In the genomic region with DNA sequence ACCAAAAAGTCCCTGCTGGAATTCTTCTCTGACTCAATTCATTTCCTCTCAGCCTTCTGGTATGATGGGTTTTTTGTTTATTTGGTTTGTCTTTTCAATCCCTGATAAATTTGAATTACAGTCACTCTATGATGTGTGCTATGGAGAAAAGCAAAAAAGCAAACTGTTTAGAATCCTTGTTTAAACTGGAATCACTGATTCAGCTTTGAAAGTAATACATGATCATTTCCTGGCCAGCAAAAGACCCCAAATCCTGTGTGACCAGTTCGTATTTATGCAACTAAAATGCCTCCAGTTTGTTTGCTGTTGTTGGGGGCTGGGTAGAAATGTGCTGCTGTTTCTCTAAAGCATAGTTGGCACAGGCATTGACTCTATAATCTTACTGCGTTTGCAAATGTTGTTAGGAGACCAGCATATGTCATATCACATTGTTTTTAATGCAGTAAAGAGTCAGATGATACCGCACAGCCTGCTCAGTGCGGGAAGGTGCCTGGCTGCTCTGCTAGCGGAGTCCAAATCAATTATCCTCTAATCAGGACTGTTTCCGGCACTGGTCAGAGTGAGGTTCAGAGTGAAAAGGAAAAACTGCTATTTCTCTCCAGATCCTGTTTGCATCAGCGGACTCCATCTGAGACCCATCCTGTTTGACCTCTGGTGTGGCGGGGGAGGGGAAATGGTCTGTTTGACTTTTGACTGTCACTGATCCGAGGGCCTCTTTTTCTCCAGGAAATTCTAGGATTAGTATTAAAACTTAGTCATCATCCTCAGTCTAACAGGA, we compare ENCODE assay signal across 10 cellular contexts. TPM values are rescaled to one million over a fixed set of nuclear protein-coding genes. Genes with fewer than 3 reads are reported as not detected.
A peak's percentile ranks its signal among the peaks of the same experiment; 100 is the strongest.
DNase-seq lines count a peak whose midpoint lies in the region; ATAC-seq and TF ChIP-seq lines count a peak whose summit lies in the region.
"Had no signal": no experiment of that assay in that cellular context is flagged by ENCODE, and none has a peak within 500 bp of the region (broad histone marks: within the 10 kb centered on the region; RNA-seq: fewer than 3 reads in every experiment).

No MANE protein-coding gene starts in this region.

- no peaks in the 10 kb centered on the region for H3K27me3 ChIP-seq in right atrium auricular region

- intact Hi-C loops in Right ventricle myocardium superior (cut with DNase I), result no loop called here

- no peaks in the 10 kb centered on the region for H3K9me3 ChIP-seq in right atrium auricular region

- peak overlapping the region in 1 of 2 donors; percentile 4 for H3K27ac ChIP-seq in right atrium auricular region

- peaks cover 0 to 37% of the 10 kb centered on the region in 2 donors for H3K4me1 ChIP-seq in right atrium auricular region

- DNase-seq in Right ventricle myocardium superior (no peak), right atrium auricular region (ENCODE audit: low spot score) (no peak), cerebellar cortex (ENCODE audit: low spot score) (peak; percentile 65), lung microvascular endothelial cell (ENCODE audit: low read depth in 2 of 2) (peak; percentile 85 to 87), cortex of kidney (lab: John Stamatoyannopoulos, UW) (no peak), GM10266 (ENCODE audit: extremely low spot score) (no peak), 8988T (no peak)
- DNase-seq: activated CD8-positive, alpha-beta memory T cell treated with anti-CD3 and anti-CD28 coated beads, Interleukin-2, amount 50 U/mL, for 4 hours; Karpas-422 had no signal

- ATAC-seq in Right ventricle myocardium superior (ENCODE audit: poor library complexity) (peak; percentile 3), GM18861 (IDR thresholded peaks at IDR 0.05; ENCODE audit: unreplicated experiment) (no peak)

- H3K4me3 ChIP-seq in right atrium auricular region, result no peak overlapping the region

- no peaks in the 10 kb centered on the region for H3K36me3 ChIP-seq in right atrium auricular region

- TF ChIP-seq CTCF in right atrium auricular region (IDR thresholded peaks at IDR 0.05) (no peak), GM10266 (IDR thresholded peaks at IDR 0.05; ENCODE audit: control insufficient read depth, insufficient read depth, low read depth, missing control alignments) (no peak)

RNA-seq across cellular contexts. Expression of a gene that starts 40.6 kb away (rescaled TPM):
- total RNA-seq in Right ventricle myocardium superior (115 TPM), right atrium auricular region (100 to 1,000 TPM; 158 to 377 TPM), lung microvascular endothelial cell (226 and 317 TPM in 2 replicates)

RNA-seq across cellular contexts. Expression of a gene that starts 43.8 kb away (rescaled TPM):
- total RNA-seq in Right ventricle myocardium superior (36.0 TPM), right atrium auricular region (10 to 100 TPM; 41.2 to 45.2 TPM), lung microvascular endothelial cell (123 and 136 TPM in 2 replicates)

Comparison
In these comparisons a context has a peak if more than half of its experiments do, and no peak if none do; other contexts are left out.
1. DNase-seq: peak in cerebellar cortex (single experiment) and lung microvascular endothelial cell (2 of 2); none in Right ventricle myocardium superior (single experiment), right atrium auricular region (single experiment), cortex of kidney (single experiment), GM10266 (single experiment) and 8988T (single experiment).